In genomic region chr7:135856356-135857144, GRCh38 we compare ENCODE assay signal across 17 cellular contexts.
DNase-seq lines count a peak whose midpoint lies in the region; ATAC-seq and TF ChIP-seq lines count a peak whose summit lies in the region.
"Had no signal": no experiment of that assay in that cellular context is flagged by ENCODE, and none has a peak within 500 bp of the region (broad histone marks: within the 10 kb centered on the region; RNA-seq: fewer than 3 reads in every experiment).

No MANE protein-coding gene starts in this region.

- in situ Hi-C loops in astrocyte of the spinal cord (cut with HindIII; ENCODE audit: low sequenced_read_pairs), result no loop called here

- ATAC-seq in HG02884 (IDR thresholded peaks at IDR 0.05; ENCODE audit: unreplicated experiment), result no peak
- ATAC-seq in SK-N-SH treated with all-trans-retinoic acid at 6 μM for 48 hours, result no peak
- ATAC-seq in HG02678 (IDR thresholded peaks at IDR 0.05; ENCODE audit: unreplicated experiment), result no peak

- DNase-seq in A172 (ENCODE audit: low spot score) (peak; percentile 93), HS-5 (ENCODE audit: low read depth) (peak; percentile 32), astrocyte of the spinal cord (ENCODE audit: low read depth, low spot score) (peak; percentile 92), iris pigment epithelial cell (ENCODE audit: low read depth) (peak; percentile 54)
- DNase-seq in stimulated activated naive CD4-positive, alpha-beta T cell (lab: John Stamatoyannopoulos, UW), result no peak
- DNase-seq: activated CD8-positive, alpha-beta memory T cell treated with anti-CD3 and anti-CD28 coated beads for 24 hours; activated effector memory CD4-positive, alpha-beta T cell treated with Interleukin-2 at 50 U/mL for 16 hours; GOT3; left ventricle myocardium inferior; NCI-H774; SHP77 treated with DMSO at 0.1 percent for 48 hours; sigmoid colon had no signal

- no peak for TF ChIP-seq CTCF in astrocyte of the spinal cord (IDR thresholded peaks at IDR 0.05; ENCODE audit: low read depth, low read length)

- no peak overlapping the region for H3K4me3 ChIP-seq in astrocyte of the spinal cord (ENCODE audit: low read depth, low read length)
- H3K4me3 ChIP-seq: A549, hepatocyte, left ventricle myocardium inferior, sigmoid colon had no signal

TF ChIP-seq in SK-N-SH treated with all-trans-retinoic acid at 6 μM for 48 hours, 23 proteins besides CTCF, POLR2A, EP300 and RAD21:
- TF ChIP-seq PATZ1 (CRISPR knock-in tag; IDR thresholded peaks at IDR 0.05; ENCODE audit: borderline replicate concordance), result no peak

Comparison
In these comparisons a context has a peak if more than half of its experiments do, and no peak if none do; other contexts are left out.
1. DNase-seq: peak in A172 (single experiment), HS-5 (single experiment), astrocyte of the spinal cord (single experiment) and iris pigment epithelial cell (single experiment); none in stimulated activated naive CD4-positive, alpha-beta T cell (0 of 6).